Comparison of ENCODE assay signal across 23 cellular contexts in the genomic region with DNA sequence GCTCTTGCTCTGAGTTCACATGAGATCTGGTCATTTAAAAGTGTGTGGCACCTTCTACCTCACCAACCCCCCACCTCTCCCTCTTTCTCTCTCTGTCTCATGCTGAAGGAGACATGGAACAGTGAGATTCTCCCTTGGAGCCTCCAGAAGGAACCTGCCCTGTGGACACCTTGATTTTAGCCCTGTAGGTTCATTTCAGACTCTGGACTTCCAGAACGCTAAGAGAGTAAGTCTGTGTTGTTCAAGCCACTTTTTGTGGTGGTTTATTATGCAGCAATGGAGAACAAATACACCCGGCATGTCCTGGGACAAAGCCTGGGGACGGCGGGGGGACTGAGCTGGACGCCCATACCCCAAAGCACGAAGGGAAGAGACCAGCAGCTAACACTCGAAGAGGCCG. TPM values are rescaled to one million over a fixed set of nuclear protein-coding genes. Genes with fewer than 3 reads are reported as not detected.
DNase-seq lines count a peak whose midpoint lies in the region; ATAC-seq and TF ChIP-seq lines count a peak whose summit lies in the region.
"Had no signal": no experiment of that assay in that cellular context is flagged by ENCODE, and none has a peak within 500 bp of the region (broad histone marks: within the 10 kb centered on the region; RNA-seq: fewer than 3 reads in every experiment).

No MANE protein-coding gene starts in this region.

- TF ChIP-seq CTCF in DND-41 (IDR thresholded peaks at IDR 0.05; ENCODE audit: borderline replicate concordance, extremely low read depth, low read length, poor library complexity, severe bottlenecking) (no peak), smooth muscle cell (IDR thresholded peaks at IDR 0.05; ENCODE audit: borderline replicate concordance, insufficient read depth, poor library complexity, severe bottlenecking) (no peak)

- no peaks in the 10 kb centered on the region for H3K36me3 ChIP-seq in DND-41 (ENCODE audit: insufficient read depth, low read length)
- H3K36me3 ChIP-seq in smooth muscle cell (ENCODE audit: low read depth) = no peaks in the 10 kb centered on the region

- ATAC-seq in DND-41 (ENCODE audit: insufficient read depth, low read depth) (no peak), HG02973 (IDR thresholded peaks at IDR 0.05; ENCODE audit: unreplicated experiment) (no peak), HG03342 (IDR thresholded peaks at IDR 0.05; ENCODE audit: unreplicated experiment) (no peak)

- H3K27ac ChIP-seq in DND-41 (ENCODE audit: low read length) (peak overlapping the region; percentile 74), smooth muscle cell (ENCODE audit: low read depth) (peak overlapping the region; percentile 47)
- H3K27ac ChIP-seq: 22Rv1 had no signal

- WGBS in smooth muscle cell (ENCODE audit: low lambda C conversion rate) = 83% methylated on average over 8 of the region's 8 CpGs

- DNase-seq in activated CD8-positive, alpha-beta memory T cell treated with anti-CD3 and anti-CD28 coated beads for 24 hours = peak; percentile 30
- DNase-seq in activated CD8-positive, alpha-beta memory T cell treated with anti-CD3 and anti-CD28 coated beads, Interleukin-2, amount 50 U/mL, for 4 hours = no peak
- DNase-seq in DND-41 = no peak
- DNase-seq in ecto neural progenitor cell (ENCODE audit: low spot score) = peak; percentile 18
- no peak for DNase-seq in smooth muscle cell (lab: John Stamatoyannopoulos, UW; ENCODE audit: unreplicated experiment)
- DNase-seq in stimulated activated CD4-positive, alpha-beta T cell treated with anti-CD3 and anti-CD28 coated beads, Interleukin-4, amount 100 ng/mL, for 24 hours = no peak
- DNase-seq: Caco-2; CD4-positive, alpha-beta T cell; GDM1; GOT3; KBM-7; MV-4-11; NCI-H1694 treated with DMSO at 0.1 percent for 48 hours; NCI-H510A; NCI-H748 treated with DMSO at 0.1 percent for 48 hours; PC-3; RPMI8226; SIG-M5 had no signal

- no peak overlapping the region for H3K9ac ChIP-seq in DND-41 (ENCODE audit: low read depth, low read length)
- no peak overlapping the region for H3K9ac ChIP-seq in smooth muscle cell (ENCODE audit: low read depth)

- peaks cover 41% of the 10 kb centered on the region for H3K4me1 ChIP-seq in DND-41 (ENCODE audit: insufficient read depth, low read length)
- peaks cover 10% of the 10 kb centered on the region for H3K4me1 ChIP-seq in smooth muscle cell (ENCODE audit: low read depth)
- H3K4me1 ChIP-seq: Caco-2 had no signal

- H4K20me1 ChIP-seq in DND-41 (ENCODE audit: insufficient read depth, low read length) (no peaks in the 10 kb centered on the region), smooth muscle cell (ENCODE audit: low read depth) (no peaks in the 10 kb centered on the region)

- H3K79me2 ChIP-seq in DND-41 (ENCODE audit: insufficient read depth, low read length) = no peaks in the 10 kb centered on the region
- no peaks in the 10 kb centered on the region for H3K79me2 ChIP-seq in smooth muscle cell (ENCODE audit: low read depth)

- H3K9me3 ChIP-seq in DND-41 (ENCODE audit: insufficient read depth, low read length, severe bottlenecking) (no peaks in the 10 kb centered on the region), smooth muscle cell (replicated peaks; ENCODE audit: low read depth) (no peaks in the 10 kb centered on the region)
- H3K9me3 ChIP-seq: Caco-2 had no signal

- no peak overlapping the region for H3K4me2 ChIP-seq in DND-41 (ENCODE audit: insufficient read depth, low read length)
- no peak overlapping the region for H3K4me2 ChIP-seq in smooth muscle cell

- no peaks in the 10 kb centered on the region for H3F3A ChIP-seq in smooth muscle cell (ENCODE audit: low read depth)

- no peak overlapping the region for H3K4me3 ChIP-seq in DND-41 (ENCODE audit: low read depth in 1 of 2, low read length in 2 of 2)
- no peak overlapping the region for H3K4me3 ChIP-seq in smooth muscle cell

- H3K27me3 ChIP-seq in DND-41 (ENCODE audit: insufficient read depth, low read length, poor library complexity) (no peaks in the 10 kb centered on the region), smooth muscle cell (ENCODE audit: low read depth) (no peaks in the 10 kb centered on the region)

- no peak overlapping the region for H2AFZ ChIP-seq in DND-41 (ENCODE audit: low read depth, low read length)
- no peak overlapping the region for H2AFZ ChIP-seq in smooth muscle cell (ENCODE audit: low read depth)

RNA-seq across cellular contexts. Expression of a gene that starts 20.7 kb away (rescaled TPM):
- not detected in 2 replicates for total RNA-seq in smooth muscle cell
- not detected in 2 replicates for polyA plus RNA-seq in smooth muscle cell
- total RNA-seq: Daoy, PC-3 had no signal
- polyA plus RNA-seq: AG04450 had no signal

RNA-seq across cellular contexts. Expression of a gene that starts 50.6 kb away (rescaled TPM):
- total RNA-seq in smooth muscle cell = 4.7 and 5.9 TPM in 2 replicates
- 16.8 and 23.8 TPM in 2 replicates for polyA plus RNA-seq in smooth muscle cell

Comparison
In these comparisons a context has a peak if more than half of its experiments do, and no peak if none do; other contexts are left out.
1. DNase-seq: peak in activated CD8-positive, alpha-beta memory T cell treated with anti-CD3 and anti-CD28 coated beads for 24 hours (single experiment) and ecto neural progenitor cell (single experiment); none in activated CD8-positive, alpha-beta memory T cell treated with anti-CD3 and anti-CD28 coated beads, Interleukin-2, amount 50 U/mL, for 4 hours (single experiment), DND-41 (single experiment), smooth muscle cell (single experiment) and stimulated activated CD4-positive, alpha-beta T cell treated with anti-CD3 and anti-CD28 coated beads, Interleukin-4, amount 100 ng/mL, for 24 hours (single experiment).